In the genomic region with DNA sequence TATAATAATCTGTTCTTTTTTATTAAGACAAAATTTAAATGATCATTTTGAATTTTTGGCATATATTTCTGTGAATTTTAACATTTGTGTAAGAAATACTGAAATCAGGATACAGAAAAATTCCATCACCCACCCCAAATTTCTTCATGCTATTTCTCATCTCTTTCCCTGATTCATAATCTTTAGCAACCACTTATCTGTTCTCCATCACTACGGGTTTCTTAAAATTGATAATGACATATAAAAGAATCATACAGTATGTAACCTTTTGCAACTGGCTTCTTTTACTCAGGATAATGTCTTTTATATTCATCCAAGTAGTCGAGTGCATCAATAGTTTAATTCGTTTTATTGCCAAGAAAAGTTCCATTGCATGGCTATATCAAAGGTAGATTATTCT, we compare ENCODE assay signal across 33 cellular contexts.
DNase-seq lines count a peak whose midpoint lies in the region; ATAC-seq and TF ChIP-seq lines count a peak whose summit lies in the region.
"Had no signal": no experiment of that assay in that cellular context is flagged by ENCODE, and none has a peak within 500 bp of the region (broad histone marks: within the 10 kb centered on the region; RNA-seq: fewer than 3 reads in every experiment).

No MANE protein-coding gene starts in this region.

- H3K27ac ChIP-seq in Karpas-422 (ENCODE audit: low read length) (no peak overlapping the region), SK-N-SH (ENCODE audit: low read depth in 2 of 2, low read length in 1 of 2) (no peak overlapping the region; a peak in 1 of 4 replicates)
- H3K27ac ChIP-seq: 22Rv1; A549; BLaER1; BLaER1 treated with 17β-estradiol and CSF1 and Interleukin-3, amounts not matched to agents 10 nM and 100 nM; C4-2B had no signal

- WGBS in SK-N-SH (ENCODE audit: low lambda C conversion rate) = 22% methylated on average over 3 of the region's 3 CpGs

- no peak overlapping the region for H3K4me2 ChIP-seq in Karpas-422 (ENCODE audit: low read depth, low read length, poor library complexity, severe bottlenecking)
- H3K4me2 ChIP-seq in SK-N-SH = no peak overlapping the region
- H3K4me2 ChIP-seq: A549; BLaER1; BLaER1 treated with 17β-estradiol and CSF1 and Interleukin-3, amounts not matched to agents 10 nM and 100 nM had no signal

- CTCF ChIA-PET in SK-N-SH (lab: Yijun Ruan, JAX) = no interaction called here

- H3K36me3 ChIP-seq in Karpas-422 (ENCODE audit: insufficient read depth, low read length) = no peaks in the 10 kb centered on the region
- no peaks in the 10 kb centered on the region for H3K36me3 ChIP-seq in SK-N-SH (replicated peaks in 1 of 2; ENCODE audit: control insufficient read depth in 1 of 2, insufficient read depth in 2 of 2, low read length in 1 of 2)
- H3K36me3 ChIP-seq in adipocyte (ENCODE audit: control insufficient read depth, insufficient read depth, low read length, severe bottlenecking) = no peaks in the 10 kb centered on the region
- H3K36me3 ChIP-seq: BE2C; BLaER1; BLaER1 treated with 17β-estradiol and CSF1 and Interleukin-3, amounts not matched to agents 10 nM and 100 nM had no signal

- H3K27me3 ChIP-seq in Karpas-422 (ENCODE audit: low read length) (no peaks in the 10 kb centered on the region), SK-N-SH (ENCODE audit: insufficient read depth) (no peaks in the 10 kb centered on the region), adipocyte (replicated peaks; ENCODE audit: control insufficient read depth, insufficient read depth, low read length) (no peaks in the 10 kb centered on the region)
- H3K27me3 ChIP-seq: BE2C; BLaER1; BLaER1 treated with 17β-estradiol and CSF1 and Interleukin-3, amounts not matched to agents 10 nM and 100 nM had no signal

- DNase-seq in Karpas-422 = no peak
- no peak for DNase-seq in SK-N-SH
- DNase-seq in adipocyte (ENCODE audit: low read depth) = peak; percentile 28
- DNase-seq in HuH-7.5 (ENCODE audit: low spot score) = no peak
- DNase-seq in NCI-H2029 (lab: John Stamatoyannopoulos, UW) = no peak
- no peak for DNase-seq in head of caudate nucleus
- no peak for DNase-seq in AG08395 (ENCODE audit: low spot score)
- DNase-seq: 8988T; ACHN; AML-193; BE2C; C1 segment of cervical spinal cord; Caco-2; Calu3; CD4-positive, alpha-beta memory T cell; CD4-positive, alpha-beta T cell; CD4-positive, CD25-positive, alpha-beta regulatory T cell; CD8-positive, alpha-beta memory T cell; CD8-positive, alpha-beta T cell; COR-L47; DMS 273 treated with DMSO at 0.1 percent for 48 hours; DMS153; DMS53; DMS79; DMS79 treated with DMSO at 0.1 percent for 48 hours; DND-41; EL had no signal

- no peak for TF ChIP-seq CTCF in SK-N-SH (IDR thresholded peaks at IDR 0.05)

- no peaks in the 10 kb centered on the region for H3K4me1 ChIP-seq in Karpas-422 (ENCODE audit: low read length)
- no peaks in the 10 kb centered on the region; a peak in 1 of 4 replicates for H3K4me1 ChIP-seq in SK-N-SH (ENCODE audit: control insufficient read depth in 1 of 2, insufficient read depth in 2 of 2, low read depth in 1 of 2, low read length in 1 of 2)
- peaks cover 36% of the 10 kb centered on the region for H3K4me1 ChIP-seq in adipocyte (ENCODE audit: control insufficient read depth, insufficient read depth, low read length)
- H3K4me1 ChIP-seq: A549; BE2C; BLaER1; BLaER1 treated with 17β-estradiol and CSF1 and Interleukin-3, amounts not matched to agents 10 nM and 100 nM; Caco-2 had no signal

- H4K20me1 ChIP-seq in Karpas-422 (ENCODE audit: insufficient read depth, low read depth, low read length) (no peaks in the 10 kb centered on the region), SK-N-SH (ENCODE audit: insufficient read depth) (no peaks in the 10 kb centered on the region)
- H4K20me1 ChIP-seq: BLaER1; BLaER1 treated with 17β-estradiol and CSF1 and Interleukin-3, amounts not matched to agents 10 nM and 100 nM had no signal

- peaks cover 5% of the 10 kb centered on the region for H3F3A ChIP-seq in SK-N-SH (replicated peaks; ENCODE audit: insufficient read depth)

- ATAC-seq in SK-N-SH treated with all-trans-retinoic acid at 6 μM for 48 hours = peak; percentile 61
- ATAC-seq: A549; CD8-positive, alpha-beta T cell had no signal

- POLR2A ChIA-PET in SK-N-SH (lab: Yijun Ruan, JAX) = no interaction called here

- no peak overlapping the region for H3K4me3 ChIP-seq in Karpas-422 (ENCODE audit: low read length)
- no peak overlapping the region for H3K4me3 ChIP-seq in SK-N-SH (ENCODE audit: low read depth in 2 of 2, low read length in 1 of 2)
- no peak overlapping the region for H3K4me3 ChIP-seq in adipocyte (ENCODE audit: low read length)
- H3K4me3 ChIP-seq: A549; BLaER1; BLaER1 treated with 17β-estradiol and CSF1 and Interleukin-3, amounts not matched to agents 10 nM and 100 nM had no signal

- TF ChIP-seq RAD21 in SK-N-SH (IDR thresholded peaks at IDR 0.05; ENCODE audit: low read length) = no peak

- H3K79me2 ChIP-seq in Karpas-422 (ENCODE audit: low read length) (no peaks in the 10 kb centered on the region), SK-N-SH (ENCODE audit: insufficient read depth) (no peaks in the 10 kb centered on the region)

- 0 out of 2 replicates have a peak overlapping the region, but pooled peaks have one; percentile 18 for H2AFZ ChIP-seq in Karpas-422 (ENCODE audit: low read length)
- no peak overlapping the region for H2AFZ ChIP-seq in SK-N-SH (ENCODE audit: low read depth)

- TF ChIP-seq EP300 in SK-N-SH (IDR thresholded peaks at IDR 0.05; ENCODE audit: borderline replicate concordance in 1 of 2, low read depth in 1 of 2, low read length in 1 of 2) = peak; percentile 30 to 66; a peak in 2 of 4 replicates

- H3K9me2 ChIP-seq in Karpas-422 (replicated peaks; ENCODE audit: insufficient read depth, low read length) (no peaks in the 10 kb centered on the region), SK-N-SH (no peaks in the 10 kb centered on the region)

- intact Hi-C loops in head of caudate nucleus (cut with DNase I) = no loop called here

- H3K9me3 ChIP-seq in Karpas-422 (ENCODE audit: low read length) (peaks cover 4% of the 10 kb centered on the region; the same call in 1 of the 2 replicates), SK-N-SH (no peaks in the 10 kb centered on the region), adipocyte (ENCODE audit: control insufficient read depth, low read length) (no peaks in the 10 kb centered on the region)
- H3K9me3 ChIP-seq: A549; BE2C; BLaER1; BLaER1 treated with 17β-estradiol and CSF1 and Interleukin-3, amounts not matched to agents 10 nM and 100 nM; Caco-2 had no signal

- H3K9ac ChIP-seq in Karpas-422 (ENCODE audit: low read length) (no peak overlapping the region), SK-N-SH (no peak overlapping the region), adipocyte (ENCODE audit: low read length) (no peak overlapping the region)
- H3K9ac ChIP-seq: BLaER1; BLaER1 treated with 17β-estradiol and CSF1 and Interleukin-3, amounts not matched to agents 10 nM and 100 nM had no signal

TF ChIP-seq in SK-N-SH, 30 proteins besides CTCF, POLR2A, EP300 and RAD21 (continues in another document):
- peak; percentile 45; the same call in 1 of the 2 replicates for TF ChIP-seq JUND (IDR thresholded peaks at IDR 0.05)
- TF ChIP-seq TCF12 (IDR thresholded peaks at IDR 0.05) = peak; percentile 97
- no peak for TF ChIP-seq NRF1 (IDR thresholded peaks at IDR 0.05; ENCODE audit: low read depth, low read length)
- no peak for TF ChIP-seq POLR2AphosphoS5 (IDR thresholded peaks at IDR 0.05; ENCODE audit: low read depth, low read length)
- TF ChIP-seq, protein P1, sequence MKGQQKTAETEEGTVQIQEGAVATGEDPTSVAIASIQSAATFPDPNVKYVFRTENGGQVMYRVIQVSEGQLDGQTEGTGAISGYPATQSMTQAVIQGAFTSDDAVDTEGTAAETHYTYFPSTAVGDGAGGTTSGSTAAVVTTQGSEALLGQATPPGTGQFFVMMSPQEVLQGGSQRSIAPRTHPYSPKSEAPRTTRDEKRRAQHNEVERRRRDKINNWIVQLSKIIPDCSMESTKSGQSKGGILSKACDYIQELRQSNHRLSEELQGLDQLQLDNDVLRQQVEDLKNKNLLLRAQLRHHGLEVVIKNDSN (IDR thresholded peaks at IDR 0.05; ENCODE audit: borderline replicate concordance, low read depth) = no peak
- TF ChIP-seq NFIC (IDR thresholded peaks at IDR 0.05; ENCODE audit: borderline replicate concordance) = peak; percentile 35; the same call in 1 of the 2 replicates
- 0 out of 2 replicates have a peak, but pooled peaks have one; percentile 10 for TF ChIP-seq RXRA (IDR thresholded peaks at IDR 0.05; ENCODE audit: borderline replicate concordance, low read depth)
- peak; percentile 64; the same call in 1 of the 2 replicates for TF ChIP-seq TEAD4 (IDR thresholded peaks at IDR 0.05; ENCODE audit: borderline replicate concordance, insufficient read depth)
- no peak for TF ChIP-seq SIN3A (IDR thresholded peaks at IDR 0.05; ENCODE audit: borderline replicate concordance, low read depth, low read length)
- no peak for TF ChIP-seq SMC3 (IDR thresholded peaks at IDR 0.05; ENCODE audit: low read depth, low read length)

TF ChIP-seq in SK-N-SH treated with all-trans-retinoic acid at 6 μM for 48 hours, 23 proteins besides CTCF, POLR2A, EP300 and RAD21 (continues in another document):
- TF ChIP-seq ISL1 (CRISPR knock-in tag; IDR thresholded peaks at IDR 0.05) (peak; percentile 46), TOX (CRISPR knock-in tag; IDR thresholded peaks at IDR 0.05; ENCODE audit: borderline replicate concordance) (peak; percentile 56; the same call in 1 of the 2 replicates), TSHZ2 (CRISPR knock-in tag; IDR thresholded peaks at IDR 0.05) (no peak), BACH2 (CRISPR knock-in tag; IDR thresholded peaks at IDR 0.05; ENCODE audit: borderline replicate concordance) (no peak)
